21 cellular contexts compared by ENCODE assay signal in genomic region chr12:89540586-89540985, GRCh38.
"Had no signal": no experiment of that assay in that cellular context is flagged by ENCODE, and none has a peak within 500 bp of the region (broad histone marks: within the 10 kb centered on the region; RNA-seq: fewer than 3 reads in every experiment).

No MANE protein-coding gene starts in this region.

- ATAC-seq: right lobe of liver; stimulated activated naive CD8-positive, alpha-beta T cell treated with anti-CD3 and anti-CD28 coated beads, Interleukin-15, amount 100 ng/mL, for 72 hours; T-cell; WTC11 had no signal

- H3K4me3 ChIP-seq: left ventricle myocardium inferior, lung, right lobe of liver, uterus had no signal

- DNase-seq: activated CD4-positive, alpha-beta memory T cell treated with anti-CD3 and anti-CD28 coated beads, Interleukin-2, amount 10 ng/mL, durations not matched to agents 7 days and 5 days; activated CD4-positive, alpha-beta T cell treated with anti-CD3 and anti-CD28 coated beads for 1 hour; activated CD4-positive, alpha-beta T cell treated with anti-CD3 and anti-CD28 coated beads, Interleukin-2, amount 10 ng/mL, durations not matched to agents 7 days and 5 days; activated CD8-positive, alpha-beta memory T cell treated with anti-CD3 and anti-CD28 coated beads, Interleukin-2, amount 50 U/mL, for 48 hours; activated gamma-delta T cell; activated naive CD4-positive, alpha-beta T cell treated with anti-CD3 and anti-CD28 coated beads, Interleukin-2, amount 50 U/mL, for 16 hours; activated T-cell treated with anti-CD3 and anti-CD28 coated beads, Interleukin-2, amount 50 U/mL, for 24 hours; amniotic stem cell; brain microvascular endothelial cell; glutamatergic neuron; left ventricle myocardium inferior; right lobe of liver; stimulated activated CD4-positive, alpha-beta T cell treated with anti-CD3 and anti-CD28 coated beads, Interleukin-2, amount 100 ng/mL, for 48 hours; stimulated activated naive CD8-positive, alpha-beta T cell treated with anti-CD3 and anti-CD28 coated beads, Interleukin-15, amount 100 ng/mL, for 72 hours; substantia nigra; T-cell; uterus had no signal

- H3K27me3 ChIP-seq: brain microvascular endothelial cell, right lobe of liver, uterus had no signal

- H3K9me3 Mint-ChIP-seq: activated CD4-positive, alpha-beta memory T cell treated with anti-CD3 and anti-CD28 coated beads, Interleukin-2, amount 10 ng/mL, durations not matched to agents 7 days and 5 days; activated CD4-positive, alpha-beta T cell treated with anti-CD3 and anti-CD28 coated beads, Interleukin-2, amount 10 ng/mL, durations not matched to agents 7 days and 5 days; activated T-cell treated with anti-CD3 and anti-CD28 coated beads, Interleukin-2, amount 50 U/mL, for 24 hours; nephron; stimulated activated naive CD8-positive, alpha-beta T cell treated with anti-CD3 and anti-CD28 coated beads, Interleukin-15, amount 100 ng/mL, for 72 hours; T-cell; type B pancreatic cell; WTC11 had no signal

- H3K27me3 Mint-ChIP-seq: activated CD4-positive, alpha-beta memory T cell treated with anti-CD3 and anti-CD28 coated beads, Interleukin-2, amount 10 ng/mL, durations not matched to agents 7 days and 5 days; activated CD4-positive, alpha-beta T cell treated with anti-CD3 and anti-CD28 coated beads, Interleukin-2, amount 10 ng/mL, durations not matched to agents 7 days and 5 days; activated T-cell treated with anti-CD3 and anti-CD28 coated beads, Interleukin-2, amount 50 U/mL, for 24 hours; stimulated activated naive CD8-positive, alpha-beta T cell treated with anti-CD3 and anti-CD28 coated beads, Interleukin-15, amount 100 ng/mL, for 72 hours; T-cell; type B pancreatic cell had no signal

- H3K4me3 Mint-ChIP-seq: activated CD4-positive, alpha-beta memory T cell treated with anti-CD3 and anti-CD28 coated beads, Interleukin-2, amount 10 ng/mL, durations not matched to agents 7 days and 5 days; activated CD4-positive, alpha-beta T cell treated with anti-CD3 and anti-CD28 coated beads, Interleukin-2, amount 10 ng/mL, durations not matched to agents 7 days and 5 days; activated T-cell treated with anti-CD3 and anti-CD28 coated beads, Interleukin-2, amount 50 U/mL, for 24 hours; nephron; stimulated activated naive CD8-positive, alpha-beta T cell treated with anti-CD3 and anti-CD28 coated beads, Interleukin-15, amount 100 ng/mL, for 72 hours; T-cell; type B pancreatic cell; WTC11 had no signal

- H3K36me3 ChIP-seq: brain microvascular endothelial cell, left ventricle myocardium inferior, right lobe of liver, uterus had no signal

- H3K27ac Mint-ChIP-seq: activated CD4-positive, alpha-beta memory T cell treated with anti-CD3 and anti-CD28 coated beads, Interleukin-2, amount 10 ng/mL, durations not matched to agents 7 days and 5 days; activated CD4-positive, alpha-beta T cell treated with anti-CD3 and anti-CD28 coated beads, Interleukin-2, amount 10 ng/mL, durations not matched to agents 7 days and 5 days; activated T-cell treated with anti-CD3 and anti-CD28 coated beads, Interleukin-2, amount 50 U/mL, for 24 hours; nephron; T-cell; type B pancreatic cell; WTC11 had no signal

- H3K4me1 ChIP-seq: uterus had no signal

- H3K36me3 Mint-ChIP-seq: T-cell, type B pancreatic cell, WTC11 had no signal

- H3K27ac ChIP-seq: brain microvascular endothelial cell, left ventricle myocardium inferior, right lobe of liver, uterus had no signal

- H3K9me3 ChIP-seq: left ventricle myocardium inferior, right lobe of liver, uterus had no signal
